ENCODE assay signal across 26 cellular contexts in genomic region chr11:110988731-110989130, GRCh38.
"Had no signal": no experiment of that assay in that cellular context is flagged by ENCODE, and none has a peak within 500 bp of the region (broad histone marks: within the 10 kb centered on the region; RNA-seq: fewer than 3 reads in every experiment).

No MANE protein-coding gene starts in this region.

- H3K9me3 ChIP-seq: ascending aorta, esophagus muscularis mucosa, gastrocnemius medialis had no signal

- H3K4me3 ChIP-seq: ascending aorta, esophagus muscularis mucosa, gastrocnemius medialis had no signal

- H3K4me1 ChIP-seq: ascending aorta, foreskin keratinocyte had no signal

- H3K36me3 ChIP-seq: ascending aorta, brain microvascular endothelial cell, esophagus muscularis mucosa, gastrocnemius medialis had no signal

- H3K27me3 ChIP-seq: ascending aorta, brain microvascular endothelial cell, esophagus muscularis mucosa, foreskin keratinocyte, gastrocnemius medialis had no signal

- DNase-seq: activated CD4-positive, alpha-beta memory T cell treated with anti-CD3 and anti-CD28 coated beads, Interleukin-2, amount 10 ng/mL, durations not matched to agents 7 days and 5 days; activated CD4-positive, alpha-beta T cell treated with anti-CD3 and anti-CD28 coated beads for 1 hour; activated CD4-positive, alpha-beta T cell treated with anti-CD3 and anti-CD28 coated beads for 4 hours; activated CD4-positive, alpha-beta T cell treated with anti-CD3 and anti-CD28 coated beads, Interleukin-2, amount 10 ng/mL, durations not matched to agents 7 days and 5 days; activated CD4-positive, alpha-beta T cell treated with anti-CD3 and anti-CD28 coated beads, Interleukin-2, amount 50 U/mL, for 4 hours; activated CD8-positive, alpha-beta memory T cell treated with anti-CD3 and anti-CD28 coated beads, Interleukin-2, amount 50 U/mL, for 48 hours; activated gamma-delta T cell; activated naive CD4-positive, alpha-beta T cell; activated naive CD4-positive, alpha-beta T cell treated with anti-CD3 and anti-CD28 coated beads, Interleukin-2, amount 10 ng/mL, durations not matched to agents 7 days and 5 days; activated naive CD8-positive, alpha-beta T cell treated with anti-CD3 and anti-CD28 coated beads, Interleukin-2, amount 10 ng/mL, durations not matched to agents 7 days and 5 days; activated T-cell treated with anti-CD3 and anti-CD28 coated beads for 4 hours; activated T-cell treated with anti-CD3 and anti-CD28 coated beads, Interleukin-2, amount 50 U/mL, for 24 hours; activated T-cell treated with anti-CD3 and anti-CD28 coated beads, Interleukin-2, amount 50 U/mL, for 72 hours; brain microvascular endothelial cell; cortex of kidney; dermis blood vessel endothelial cell; effector CD4-positive, alpha-beta T cell; effector memory CD8-positive, alpha-beta T cell; erythroblast; foreskin keratinocyte; gastrocnemius medialis; T-helper 1 cell; T-helper 17 cell; T1000 had no signal

- H3K27ac ChIP-seq: ascending aorta, brain microvascular endothelial cell, foreskin keratinocyte had no signal
